8 cellular contexts compared by ENCODE assay signal in the genomic region with DNA sequence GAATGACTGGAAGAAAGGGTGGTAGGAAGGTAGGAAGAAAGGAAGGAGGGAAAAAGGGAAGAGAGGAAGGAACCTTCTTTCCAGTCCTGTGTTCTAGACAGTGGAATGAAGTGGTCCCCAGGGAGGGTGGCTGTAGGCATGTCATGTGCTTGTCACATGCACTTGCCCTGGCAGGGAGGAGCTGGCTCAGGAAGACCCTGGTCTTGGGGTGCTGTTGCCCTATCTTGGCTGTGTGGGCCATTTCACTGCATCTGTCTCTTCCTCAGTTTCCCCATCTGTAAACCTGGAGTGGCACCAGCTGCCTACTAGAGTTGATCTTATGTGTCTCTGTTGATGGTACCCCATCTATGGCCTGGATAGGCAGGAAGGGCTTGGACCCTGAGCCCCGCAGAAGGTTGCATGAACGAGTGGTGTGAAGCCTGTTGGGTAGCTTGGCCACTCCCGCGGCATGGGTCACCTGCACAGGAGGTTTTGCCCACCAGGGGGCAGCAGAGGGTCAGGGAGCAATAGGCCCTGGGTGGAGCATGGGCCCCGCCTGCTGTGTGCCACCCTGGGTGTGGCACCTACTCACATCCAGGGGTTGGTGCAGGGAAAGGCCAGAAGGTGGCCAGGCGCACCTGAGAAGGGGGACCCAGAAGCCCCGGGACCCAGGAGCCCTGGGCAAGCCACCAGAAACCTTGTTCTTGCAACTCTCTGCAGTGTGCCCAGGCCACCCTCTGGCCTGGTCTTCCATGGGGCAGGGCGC. TPM values are rescaled to one million over a fixed set of nuclear protein-coding genes. Genes with fewer than 3 reads are reported as not detected.
DNase-seq lines count a peak whose midpoint lies in the region; ATAC-seq and TF ChIP-seq lines count a peak whose summit lies in the region.

No MANE protein-coding gene starts in this region.

- intact Hi-C loops in activated T-helper 2 cell treated with anti-CD3 and anti-CD28 coated beads, Interferon-gamma antibody, Interleukin-2, Interleukin-4, amounts not matched to agents 10 μg/mL and 5 μg/mL and 100 μg/mL, durations not matched to agents 14 hours and 24 hours and 36 hours (cut with micrococcal nuclease), result loop anchor here (1.0 to 10.0 kb wide), 2 partner anchors 384 to 777 kb away; no protein-coding TSS in a partner anchor

- H3K27ac Mint-ChIP-seq in activated T-helper 2 cell treated with anti-CD3 and anti-CD28 coated beads, Interferon-gamma antibody, Interleukin-2, Interleukin-4, amounts not matched to agents 10 μg/mL and 5 μg/mL and 100 μg/mL, durations not matched to agents 14 hours and 24 hours and 36 hours, result no peak overlapping the region

- DNase-seq in SK-N-SH, result peak; percentile 42
- DNase-seq in RWPE2 (ENCODE audit: low spot score), result peak; percentile 84
- DNase-seq in activated T-helper 2 cell treated with anti-CD3 and anti-CD28 coated beads, Interferon-gamma antibody, Interleukin-2, Interleukin-4, amounts not matched to agents 10 μg/mL and 5 μg/mL and 100 μg/mL, durations not matched to agents 14 hours and 24 hours and 36 hours (ENCODE audit: low spot score), result peak; percentile 69
- peak; percentile 38 to 55 for DNase-seq in cardiac muscle cell (ENCODE audit: low read depth in 1 of 2, low spot score in 1 of 2)
- DNase-seq in stimulated activated CD4-positive, alpha-beta T cell treated with anti-CD3 and anti-CD28 coated beads, Interleukin-12 subunit alpha, Interleukin-12 subunit beta, amount 100 ng/mL, for 48 hours (ENCODE audit: low read depth in 2 of 3, low spot score in 1 of 3), result peak; percentile 70 to 81 (median 73)
- DNase-seq in GOT3 (lab: John Stamatoyannopoulos, UW), result no peak

- TF ChIP-seq EP300 in SK-N-SH (IDR thresholded peaks at IDR 0.05; ENCODE audit: borderline replicate concordance in 1 of 2, low read depth in 1 of 2, low read length in 1 of 2), result no peak

- CTCF ChIA-PET in SK-N-SH (lab: Yijun Ruan, JAX), result interaction anchor here (0.6 to 1.3 kb wide), 5 partner anchors 10 to 778 kb away, joined by 3 read pairs; no protein-coding TSS in a partner anchor

- H3K4me2 ChIP-seq in SK-N-SH, result no peak overlapping the region

- no peaks in the 10 kb centered on the region for H3K36me3 Mint-ChIP-seq in activated T-helper 2 cell treated with anti-CD3 and anti-CD28 coated beads, Interferon-gamma antibody, Interleukin-2, Interleukin-4, amounts not matched to agents 10 μg/mL and 5 μg/mL and 100 μg/mL, durations not matched to agents 14 hours and 24 hours and 36 hours (ENCODE audit: low read depth)

- no peaks in the 10 kb centered on the region for H3K27me3 ChIP-seq in SK-N-SH (ENCODE audit: insufficient read depth)
- no peaks in the 10 kb centered on the region for H3K27me3 ChIP-seq in RWPE2 (ENCODE audit: insufficient read depth, poor library complexity, severe bottlenecking)
- no peaks in the 10 kb centered on the region for H3K27me3 ChIP-seq in cardiac muscle cell

- H3K4me1 Mint-ChIP-seq in activated T-helper 2 cell treated with anti-CD3 and anti-CD28 coated beads, Interferon-gamma antibody, Interleukin-2, Interleukin-4, amounts not matched to agents 10 μg/mL and 5 μg/mL and 100 μg/mL, durations not matched to agents 14 hours and 24 hours and 36 hours (ENCODE audit: low read depth), result no peaks in the 10 kb centered on the region

- peaks cover 2% of the 10 kb centered on the region for H3K27me3 Mint-ChIP-seq in activated T-helper 2 cell treated with anti-CD3 and anti-CD28 coated beads, Interferon-gamma antibody, Interleukin-2, Interleukin-4, amounts not matched to agents 10 μg/mL and 5 μg/mL and 100 μg/mL, durations not matched to agents 14 hours and 24 hours and 36 hours (ENCODE audit: low read depth)

- WGBS in SK-N-SH (ENCODE audit: low lambda C conversion rate), result 64% methylated on average over 4 of the region's 8 CpGs

- ATAC-seq in SK-N-SH treated with all-trans-retinoic acid at 6 μM for 48 hours, result no peak
- peak; percentile 75 for ATAC-seq in HG03432 (IDR thresholded peaks at IDR 0.05; ENCODE audit: unreplicated experiment)
- ATAC-seq in RWPE2 (ENCODE audit: low read depth), result peak; percentile 82

- H3K9me3 ChIP-seq in SK-N-SH (no peaks in the 10 kb centered on the region), RWPE2 (ENCODE audit: severe bottlenecking) (no peaks in the 10 kb centered on the region), cardiac muscle cell (ENCODE audit: low read depth) (no peaks in the 10 kb centered on the region)

- no peak overlapping the region for H3K9ac ChIP-seq in SK-N-SH

- POLR2A ChIA-PET in SK-N-SH (lab: Yijun Ruan, JAX), result interaction anchor here (1.0 kb wide), 1 partner anchor 11 kb away, joined by 4 read pairs; no protein-coding TSS in a partner anchor

- no peak overlapping the region for H3K4me3 Mint-ChIP-seq in activated T-helper 2 cell treated with anti-CD3 and anti-CD28 coated beads, Interferon-gamma antibody, Interleukin-2, Interleukin-4, amounts not matched to agents 10 μg/mL and 5 μg/mL and 100 μg/mL, durations not matched to agents 14 hours and 24 hours and 36 hours (ENCODE audit: low read depth)

- H4K20me1 ChIP-seq in SK-N-SH (ENCODE audit: insufficient read depth), result no peaks in the 10 kb centered on the region

- H3F3A ChIP-seq in SK-N-SH (replicated peaks; ENCODE audit: insufficient read depth), result no peaks in the 10 kb centered on the region

- no peaks in the 10 kb centered on the region for H3K9me2 ChIP-seq in SK-N-SH

- no peaks in the 10 kb centered on the region for H3K36me3 ChIP-seq in SK-N-SH (replicated peaks in 1 of 2; ENCODE audit: control insufficient read depth in 1 of 2, insufficient read depth in 2 of 2, low read length in 1 of 2)
- H3K36me3 ChIP-seq in RWPE2 (ENCODE audit: low read depth), result no peaks in the 10 kb centered on the region
- no peaks in the 10 kb centered on the region for H3K36me3 ChIP-seq in cardiac muscle cell

- peak; percentile 46 for TF ChIP-seq CTCF in SK-N-SH (IDR thresholded peaks at IDR 0.05)
- TF ChIP-seq CTCF in RWPE2 (IDR thresholded peaks at IDR 0.05; ENCODE audit: poor library complexity, severe bottlenecking), result peak; percentile 82
- TF ChIP-seq CTCF in cardiac muscle cell (IDR thresholded peaks at IDR 0.05; ENCODE audit: low read depth, low read length), result peak; percentile 63

- no peaks in the 10 kb centered on the region for H3K79me2 ChIP-seq in SK-N-SH (ENCODE audit: insufficient read depth)

- H3K4me1 ChIP-seq in SK-N-SH (ENCODE audit: control insufficient read depth in 1 of 2, insufficient read depth in 2 of 2, low read depth in 1 of 2, low read length in 1 of 2) (no peaks in the 10 kb centered on the region; a peak in 1 of 4 replicates), RWPE2 (ENCODE audit: insufficient read depth, poor library complexity, severe bottlenecking) (peaks cover 9% of the 10 kb centered on the region), cardiac muscle cell (ENCODE audit: low read depth) (no peaks in the 10 kb centered on the region)

- H2AFZ ChIP-seq in SK-N-SH (ENCODE audit: low read depth), result no peak overlapping the region

- H3K27ac ChIP-seq in SK-N-SH (ENCODE audit: low read depth in 2 of 2, low read length in 1 of 2) (no peak overlapping the region), RWPE2 (ENCODE audit: poor library complexity, severe bottlenecking) (no peak overlapping the region), cardiac muscle cell (no peak overlapping the region)

- H3K4me3 ChIP-seq in SK-N-SH (ENCODE audit: low read depth in 2 of 2, low read length in 1 of 2), result no peak overlapping the region; a peak in 1 of 4 replicates
- no peak overlapping the region for H3K4me3 ChIP-seq in RWPE2 (ENCODE audit: severe bottlenecking)
- no peak overlapping the region for H3K4me3 ChIP-seq in cardiac muscle cell

- peak; percentile 36 for TF ChIP-seq RAD21 in SK-N-SH (IDR thresholded peaks at IDR 0.05; ENCODE audit: low read length)

- no peaks in the 10 kb centered on the region for H3K9me3 Mint-ChIP-seq in activated T-helper 2 cell treated with anti-CD3 and anti-CD28 coated beads, Interferon-gamma antibody, Interleukin-2, Interleukin-4, amounts not matched to agents 10 μg/mL and 5 μg/mL and 100 μg/mL, durations not matched to agents 14 hours and 24 hours and 36 hours

TF ChIP-seq in SK-N-SH, 30 proteins besides CTCF, POLR2A, EP300 and RAD21 (continues in another document):
- no peak for TF ChIP-seq CHD2 (IDR thresholded peaks at IDR 0.05; ENCODE audit: low read length, partially characterized antibody)
- no peak for TF ChIP-seq NFIC (IDR thresholded peaks at IDR 0.05; ENCODE audit: borderline replicate concordance)
- TF ChIP-seq POLR2AphosphoS5 (IDR thresholded peaks at IDR 0.05; ENCODE audit: low read depth, low read length), result no peak
- no peak for TF ChIP-seq TCF12 (IDR thresholded peaks at IDR 0.05)

TF ChIP-seq in SK-N-SH treated with all-trans-retinoic acid at 6 μM for 48 hours, 23 proteins besides CTCF, POLR2A, EP300 and RAD21 (continues in another document):
- TF ChIP-seq, protein P1, sequence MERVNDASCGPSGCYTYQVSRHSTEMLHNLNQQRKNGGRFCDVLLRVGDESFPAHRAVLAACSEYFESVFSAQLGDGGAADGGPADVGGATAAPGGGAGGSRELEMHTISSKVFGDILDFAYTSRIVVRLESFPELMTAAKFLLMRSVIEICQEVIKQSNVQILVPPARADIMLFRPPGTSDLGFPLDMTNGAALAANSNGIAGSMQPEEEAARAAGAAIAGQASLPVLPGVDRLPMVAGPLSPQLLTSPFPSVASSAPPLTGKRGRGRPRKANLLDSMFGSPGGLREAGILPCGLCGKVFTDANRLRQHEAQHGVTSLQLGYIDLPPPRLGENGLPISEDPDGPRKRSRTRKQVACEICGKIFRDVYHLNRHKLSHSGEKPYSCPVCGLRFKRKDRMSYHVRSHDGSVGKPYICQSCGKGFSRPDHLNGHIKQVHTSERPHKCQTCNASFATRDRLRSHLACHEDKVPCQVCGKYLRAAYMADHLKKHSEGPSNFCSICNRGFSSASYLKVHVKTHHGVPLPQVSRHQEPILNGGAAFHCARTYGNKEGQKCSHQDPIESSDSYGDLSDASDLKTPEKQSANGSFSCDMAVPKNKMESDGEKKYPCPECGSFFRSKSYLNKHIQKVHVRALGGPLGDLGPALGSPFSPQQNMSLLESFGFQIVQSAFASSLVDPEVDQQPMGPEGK (CRISPR knock-in tag; IDR thresholded peaks at IDR 0.05; ENCODE audit: borderline replicate concordance), result no peak

RNA-seq across cellular contexts. Expression of gene MEG3, which starts 25.1 kb away (rescaled TPM):
- not detected in 2 replicates for polyA plus RNA-seq in SK-N-SH (2012; rRNA removed)
- polyA plus RNA-seq in SK-N-SH (2012; cell fraction: cytosol; rRNA removed), result not detected in 2 replicates
- not detected in 2 replicates for polyA plus RNA-seq in SK-N-SH (2012; cell fraction: nucleus; rRNA removed)
- total RNA-seq in activated T-helper 2 cell treated with anti-CD3 and anti-CD28 coated beads, Interferon-gamma antibody, Interleukin-2, Interleukin-4, amounts not matched to agents 10 μg/mL and 5 μg/mL and 100 μg/mL, durations not matched to agents 14 hours and 24 hours and 36 hours, result not detected in 2 replicates
- not detected in 2 replicates for total RNA-seq in cardiac muscle cell
- not detected in 2 replicates for polyA plus RNA-seq in cardiac muscle cell

RNA-seq across cellular contexts. Expression of gene RTL1, which starts 52.5 kb away (rescaled TPM):
- polyA plus RNA-seq in SK-N-SH (2012; rRNA removed), result 0.05 and 0.07 TPM in 2 replicates
- polyA plus RNA-seq in SK-N-SH (2012; cell fraction: cytosol; rRNA removed), result 0.06 and 0.09 TPM in 2 replicates
- polyA plus RNA-seq in SK-N-SH (2012; cell fraction: nucleus; rRNA removed), result 0.01 and 0.02 TPM in 2 replicates
- not detected in 2 replicates for total RNA-seq in activated T-helper 2 cell treated with anti-CD3 and anti-CD28 coated beads, Interferon-gamma antibody, Interleukin-2, Interleukin-4, amounts not matched to agents 10 μg/mL and 5 μg/mL and 100 μg/mL, durations not matched to agents 14 hours and 24 hours and 36 hours
- 0.04 and 0.15 TPM in 2 replicates for total RNA-seq in cardiac muscle cell
- polyA plus RNA-seq in cardiac muscle cell, result 0.02 TPM in 1 of 2 replicates, not detected in the other
